ENCODE assay signal across 1 cellular context in genomic region chr12:124745891-124746570, GRCh38.
TF ChIP-seq lines count a peak whose summit lies in the region.

No MANE protein-coding gene starts in this region.

TF ChIP-seq in HepG2, 621 proteins besides CTCF, POLR2A, EP300 and RAD21 (continued from another document and continues in another):
- no peak for TF ChIP-seq ZNF609 (CRISPR knock-in tag; IDR thresholded peaks at IDR 0.05; ENCODE audit: borderline replicate concordance)
- TF ChIP-seq ZNF12 (CRISPR knock-in tag; IDR thresholded peaks at IDR 0.05), result no peak
- peak; percentile 58; the same call in 1 of the 2 replicates for TF ChIP-seq SP5 (CRISPR knock-in tag; IDR thresholded peaks at IDR 0.05; ENCODE audit: borderline replicate concordance, low read depth)
- no peak for TF ChIP-seq IKZF4 (CRISPR knock-in tag; IDR thresholded peaks at IDR 0.05; ENCODE audit: borderline replicate concordance, low read depth, not compliant biosample characterization)
- TF ChIP-seq KMT2B (CRISPR knock-in tag; IDR thresholded peaks at IDR 0.05), result no peak
- TF ChIP-seq HDAC1 (CRISPR knock-in tag; IDR thresholded peaks at IDR 0.05), result peak; percentile 33; the same call in 1 of the 2 replicates
- no peak for TF ChIP-seq ZFP36L2 (CRISPR knock-in tag; IDR thresholded peaks at IDR 0.05)
- TF ChIP-seq ZMYM3 (CRISPR knock-in tag; IDR thresholded peaks at IDR 0.05), result peak; percentile 93
- TF ChIP-seq, protein P1, sequence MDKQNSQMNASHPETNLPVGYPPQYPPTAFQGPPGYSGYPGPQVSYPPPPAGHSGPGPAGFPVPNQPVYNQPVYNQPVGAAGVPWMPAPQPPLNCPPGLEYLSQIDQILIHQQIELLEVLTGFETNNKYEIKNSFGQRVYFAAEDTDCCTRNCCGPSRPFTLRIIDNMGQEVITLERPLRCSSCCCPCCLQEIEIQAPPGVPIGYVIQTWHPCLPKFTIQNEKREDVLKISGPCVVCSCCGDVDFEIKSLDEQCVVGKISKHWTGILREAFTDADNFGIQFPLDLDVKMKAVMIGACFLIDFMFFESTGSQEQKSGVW (CRISPR knock-in tag; IDR thresholded peaks at IDR 0.05; ENCODE audit: borderline replicate concordance), result no peak
- TF ChIP-seq ZNF224 (CRISPR knock-in tag; IDR thresholded peaks at IDR 0.05), result no peak
- TF ChIP-seq, protein P2, sequence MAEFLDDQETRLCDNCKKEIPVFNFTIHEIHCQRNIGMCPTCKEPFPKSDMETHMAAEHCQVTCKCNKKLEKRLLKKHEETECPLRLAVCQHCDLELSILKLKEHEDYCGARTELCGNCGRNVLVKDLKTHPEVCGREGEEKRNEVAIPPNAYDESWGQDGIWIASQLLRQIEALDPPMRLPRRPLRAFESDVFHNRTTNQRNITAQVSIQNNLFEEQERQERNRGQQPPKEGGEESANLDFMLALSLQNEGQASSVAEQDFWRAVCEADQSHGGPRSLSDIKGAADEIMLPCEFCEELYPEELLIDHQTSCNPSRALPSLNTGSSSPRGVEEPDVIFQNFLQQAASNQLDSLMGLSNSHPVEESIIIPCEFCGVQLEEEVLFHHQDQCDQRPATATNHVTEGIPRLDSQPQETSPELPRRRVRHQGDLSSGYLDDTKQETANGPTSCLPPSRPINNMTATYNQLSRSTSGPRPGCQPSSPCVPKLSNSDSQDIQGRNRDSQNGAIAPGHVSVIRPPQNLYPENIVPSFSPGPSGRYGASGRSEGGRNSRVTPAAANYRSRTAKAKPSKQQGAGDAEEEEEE (CRISPR knock-in tag; IDR thresholded peaks at IDR 0.05; ENCODE audit: borderline replicate concordance), result no peak
- TF ChIP-seq HNF4G (IDR thresholded peaks at IDR 0.05; ENCODE audit: borderline replicate concordance, low read depth, low read length), result no peak
- no peak for TF ChIP-seq HNF4G (CRISPR knock-in tag; IDR thresholded peaks at IDR 0.05; ENCODE audit: borderline replicate concordance, low read depth)
- no peak for TF ChIP-seq IRX3 (CRISPR knock-in tag; IDR thresholded peaks at IDR 0.05; ENCODE audit: borderline replicate concordance, low read depth)
- TF ChIP-seq ELF3 (CRISPR knock-in tag; IDR thresholded peaks at IDR 0.05), result peak; percentile 64
- TF ChIP-seq JARID2 (CRISPR knock-in tag; IDR thresholded peaks at IDR 0.05; ENCODE audit: insufficient replicate concordance), result no peak
- TF ChIP-seq HDAC6 (IDR thresholded peaks at IDR 0.05; ENCODE audit: low read depth, low read length), result no peak
- no peak for TF ChIP-seq ARNTL (CRISPR knock-in tag; IDR thresholded peaks at IDR 0.05)
- no peak for TF ChIP-seq ZNF34 (CRISPR knock-in tag; IDR thresholded peaks at IDR 0.05; ENCODE audit: borderline replicate concordance)
- no peak for TF ChIP-seq MXI1 (IDR thresholded peaks at IDR 0.05; ENCODE audit: borderline replicate concordance, low read depth, low read length)
- TF ChIP-seq NRL (CRISPR knock-in tag; IDR thresholded peaks at IDR 0.05; ENCODE audit: borderline replicate concordance), result peak; percentile 79
- no peak for TF ChIP-seq ZBTB7B (CRISPR knock-in tag; IDR thresholded peaks at IDR 0.05)
- TF ChIP-seq CREBL2 (CRISPR knock-in tag; IDR thresholded peaks at IDR 0.05; ENCODE audit: borderline replicate concordance), result no peak
- no peak for TF ChIP-seq PLRG1 (conservative IDR thresholded peaks at IDR 0.05)
- no peak for TF ChIP-seq ZNF362 (CRISPR knock-in tag; IDR thresholded peaks at IDR 0.05; ENCODE audit: borderline replicate concordance)
- TF ChIP-seq, protein P3, sequence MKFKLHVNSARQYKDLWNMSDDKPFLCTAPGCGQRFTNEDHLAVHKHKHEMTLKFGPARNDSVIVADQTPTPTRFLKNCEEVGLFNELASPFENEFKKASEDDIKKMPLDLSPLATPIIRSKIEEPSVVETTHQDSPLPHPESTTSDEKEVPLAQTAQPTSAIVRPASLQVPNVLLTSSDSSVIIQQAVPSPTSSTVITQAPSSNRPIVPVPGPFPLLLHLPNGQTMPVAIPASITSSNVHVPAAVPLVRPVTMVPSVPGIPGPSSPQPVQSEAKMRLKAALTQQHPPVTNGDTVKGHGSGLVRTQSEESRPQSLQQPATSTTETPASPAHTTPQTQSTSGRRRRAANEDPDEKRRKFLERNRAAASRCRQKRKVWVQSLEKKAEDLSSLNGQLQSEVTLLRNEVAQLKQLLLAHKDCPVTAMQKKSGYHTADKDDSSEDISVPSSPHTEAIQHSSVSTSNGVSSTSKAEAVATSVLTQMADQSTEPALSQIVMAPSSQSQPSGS (CRISPR knock-in tag; IDR thresholded peaks at IDR 0.05), result 0 out of 2 replicates have a peak, but pooled peaks have one; percentile 26
- no peak for TF ChIP-seq ATF6 (CRISPR knock-in tag; conservative IDR thresholded peaks at IDR 0.05)
- TF ChIP-seq YY1 (IDR thresholded peaks at IDR 0.05; ENCODE audit: insufficient read depth, insufficient replicate concordance, low read depth, low read length), result no peak
- no peak for TF ChIP-seq SIN3A (IDR thresholded peaks at IDR 0.05; ENCODE audit: borderline replicate concordance, low read depth, low read length)
- TF ChIP-seq DDIT3 (CRISPR knock-in tag; IDR thresholded peaks at IDR 0.05), result no peak
- TF ChIP-seq MEIS2 (CRISPR knock-in tag; IDR thresholded peaks at IDR 0.05), result no peak
- TF ChIP-seq PHF5A (CRISPR knock-in tag; IDR thresholded peaks at IDR 0.05; ENCODE audit: low read depth, unreplicated experiment), result no peak
- TF ChIP-seq ZNF274 (CRISPR knock-in tag; IDR thresholded peaks at IDR 0.05), result no peak
- TF ChIP-seq NBN (conservative IDR thresholded peaks at IDR 0.05), result no peak
- peak; percentile 39; the same call in 1 of the 2 replicates for TF ChIP-seq UBTF (CRISPR knock-in tag; IDR thresholded peaks at IDR 0.05)
- TF ChIP-seq PRPF4 (IDR thresholded peaks at IDR 0.05; ENCODE audit: low read depth, low read length, poor library complexity, severe bottlenecking), result peak; percentile 48
- no peak for TF ChIP-seq NFE2L1 (CRISPR knock-in tag; IDR thresholded peaks at IDR 0.05; ENCODE audit: borderline replicate concordance)
- no peak; the same call in 1 of the 2 replicates for TF ChIP-seq ZNF614 (CRISPR knock-in tag; IDR thresholded peaks at IDR 0.05; ENCODE audit: borderline replicate concordance)
- TF ChIP-seq ZNF124 (CRISPR knock-in tag; IDR thresholded peaks at IDR 0.05), result no peak
- no peak for TF ChIP-seq SNAI1 (CRISPR knock-in tag; IDR thresholded peaks at IDR 0.05; ENCODE audit: borderline replicate concordance)
- TF ChIP-seq, protein P4, sequence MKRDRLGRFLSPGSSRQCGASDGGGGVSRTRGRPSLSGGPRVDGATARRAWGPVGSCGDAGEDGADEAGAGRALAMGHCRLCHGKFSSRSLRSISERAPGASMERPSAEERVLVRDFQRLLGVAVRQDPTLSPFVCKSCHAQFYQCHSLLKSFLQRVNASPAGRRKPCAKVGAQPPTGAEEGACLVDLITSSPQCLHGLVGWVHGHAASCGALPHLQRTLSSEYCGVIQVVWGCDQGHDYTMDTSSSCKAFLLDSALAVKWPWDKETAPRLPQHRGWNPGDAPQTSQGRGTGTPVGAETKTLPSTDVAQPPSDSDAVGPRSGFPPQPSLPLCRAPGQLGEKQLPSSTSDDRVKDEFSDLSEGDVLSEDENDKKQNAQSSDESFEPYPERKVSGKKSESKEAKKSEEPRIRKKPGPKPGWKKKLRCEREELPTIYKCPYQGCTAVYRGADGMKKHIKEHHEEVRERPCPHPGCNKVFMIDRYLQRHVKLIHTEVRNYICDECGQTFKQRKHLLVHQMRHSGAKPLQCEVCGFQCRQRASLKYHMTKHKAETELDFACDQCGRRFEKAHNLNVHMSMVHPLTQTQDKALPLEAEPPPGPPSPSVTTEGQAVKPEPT (CRISPR knock-in tag; IDR thresholded peaks at IDR 0.05; ENCODE audit: low read depth), result no peak
- no peak for TF ChIP-seq TEF (CRISPR knock-in tag; IDR thresholded peaks at IDR 0.05)
- no peak for TF ChIP-seq ZSCAN31 (CRISPR knock-in tag; IDR thresholded peaks at IDR 0.05; ENCODE audit: low read depth)
- 0 out of 2 replicates have a peak, but pooled peaks have one; percentile 45 for TF ChIP-seq MXD1 (CRISPR knock-in tag; IDR thresholded peaks at IDR 0.05)
- TF ChIP-seq FOSL2 (CRISPR knock-in tag; IDR thresholded peaks at IDR 0.05), result peak; percentile 55
